27 cellular contexts compared by ENCODE assay signal in genomic region chr3:15401936-15402335, GRCh38. TPM values are rescaled to one million over a fixed set of nuclear protein-coding genes. Genes with fewer than 3 reads are reported as not detected.
DNase-seq lines count a peak whose midpoint lies in the region; ATAC-seq, FAIRE-seq and TF ChIP-seq lines count a peak whose summit lies in the region.
"Had no signal": no experiment of that assay in that cellular context is flagged by ENCODE, and none has a peak within 500 bp of the region (broad histone marks: within the 10 kb centered on the region; RNA-seq: fewer than 3 reads in every experiment).

No MANE protein-coding gene starts in this region.

- FAIRE-seq in K562 (lab: Jason Lieb, UNC), result no peak
- FAIRE-seq: A549, GM18507, H1 had no signal

- H2AFZ ChIP-seq in MM.1S (ENCODE audit: low read length) (peak overlapping the region; percentile 62), K562 (ENCODE audit: low read depth, low read length) (peak overlapping the region; percentile 33; the same call in 1 of the 2 replicates), osteoblast (ENCODE audit: low read length) (peak overlapping the region; percentile 68)

- WGBS in K562 (ENCODE audit: insufficient coverage, low coverage, missing lambda C conversion rate), result 30% methylated on average over 4 of the region's 4 CpGs

- no peak for TF ChIP-seq POLR2A in K562 (conservative IDR thresholded peaks at IDR 0.05)

- no peaks in the 10 kb centered on the region for H3K27me3 Mint-ChIP-seq in osteocyte (ENCODE audit: unreplicated experiment)
- no peaks in the 10 kb centered on the region for H3K27me3 Mint-ChIP-seq in naive thymus-derived CD8-positive, alpha-beta T cell
- peaks cover 5% of the 10 kb centered on the region for H3K27me3 Mint-ChIP-seq in HFFc6 (ENCODE audit: insufficient read depth)
- H3K27me3 Mint-ChIP-seq: CD8-positive, alpha-beta memory T cell had no signal

- CTCF ChIA-PET in K562 (lab: Yijun Ruan, JAX; ENCODE audit: low intra/inter-chr PET ratio), result interaction anchor here (0.7 kb wide), 1 partner anchor 18 kb away, joined by 6 read pairs; no protein-coding TSS in a partner anchor

- H3K9me3 ChIP-seq in MM.1S (replicated peaks; ENCODE audit: insufficient read depth, low read length), result no peaks in the 10 kb centered on the region
- 0 out of 2 replicates have a peak, but pooled peaks cover 3% of the 10 kb centered on the region for H3K9me3 ChIP-seq in K562 (replicated peaks; ENCODE audit: control insufficient read depth, insufficient read depth, low read depth, low read length)
- no peaks in the 10 kb centered on the region for H3K9me3 ChIP-seq in osteoblast (ENCODE audit: low read depth, low read length)
- H3K9me3 ChIP-seq: A549, BE2C had no signal

- H3F3A ChIP-seq in MM.1S (ENCODE audit: insufficient read depth, low read length), result no peaks in the 10 kb centered on the region

- ATAC-seq in K562, result no peak
- no peak for ATAC-seq in naive thymus-derived CD8-positive, alpha-beta T cell
- no peak for ATAC-seq in GM19035 (IDR thresholded peaks at IDR 0.05; ENCODE audit: unreplicated experiment)
- ATAC-seq: A549, HCT116, PC-3, SK-N-SH treated with all-trans-retinoic acid at 6 μM for 48 hours had no signal

- DNase-seq in MM.1S, result no peak
- DNase-seq in K562 (ENCODE audit: extremely low read depth in 1 of 4, low spot score in 3 of 4), result no peak
- DNase-seq in osteoblast (ENCODE audit: insufficient read length, low spot score, missing footprints), result no peak
- no peak for DNase-seq in osteocyte (ENCODE audit: extremely low spot score, unreplicated experiment)
- DNase-seq in naive thymus-derived CD8-positive, alpha-beta T cell, result no peak
- DNase-seq in HFFc6, result no peak
- DNase-seq: BE2C; CD8-positive, alpha-beta memory T cell; DMS153; DND-41; Karpas-422; NCI-H1092 treated with DMSO at 0.1 percent for 48 hours; NCI-H1436; NCI-H187 treated with DMSO at 0.1 percent for 48 hours; NCI-H2171 treated with DMSO at 0.1 percent for 48 hours; NCI-H345; NCI-H510A treated with DMSO at 0.1 percent for 48 hours; NCI-H774; PC-3 had no signal

- H3K4me3 ChIP-seq in MM.1S (ENCODE audit: low read length) (peak overlapping the region; percentile 40; the same call in 1 of the 2 replicates), K562 (no peak overlapping the region), osteoblast (ENCODE audit: insufficient read depth, low read length) (peak overlapping the region; percentile 53)
- H3K4me3 ChIP-seq: A549 had no signal

- no peaks in the 10 kb centered on the region for H3K9me2 ChIP-seq in MM.1S (replicated peaks; ENCODE audit: insufficient read depth, low read length)

- H3K79me2 ChIP-seq in MM.1S (ENCODE audit: low read length) (no peaks in the 10 kb centered on the region), K562 (ENCODE audit: control insufficient read depth, insufficient read depth, low read length) (no peaks in the 10 kb centered on the region), osteoblast (ENCODE audit: insufficient read depth, low read length) (no peaks in the 10 kb centered on the region)

- BruUV-seq in K562 (replicated peaks; lab: Mats Ljungman, UMichigan), result no TSS peak

- H3K27ac Mint-ChIP-seq in osteocyte (ENCODE audit: unreplicated experiment) (no peak overlapping the region), HFFc6 (no peak overlapping the region)
- H3K27ac Mint-ChIP-seq in naive thymus-derived CD8-positive, alpha-beta T cell, result no peak overlapping the region

- H3K9me3 Mint-ChIP-seq in osteocyte (ENCODE audit: unreplicated experiment) (peaks cover 5% of the 10 kb centered on the region), HFFc6 (no peaks in the 10 kb centered on the region)
- no peaks in the 10 kb centered on the region for H3K9me3 Mint-ChIP-seq in naive thymus-derived CD8-positive, alpha-beta T cell
- H3K9me3 Mint-ChIP-seq: CD8-positive, alpha-beta memory T cell had no signal

- intact Hi-C loops in K562 (cut with micrococcal nuclease), result loop anchor here (5.0 kb wide), 1 partner anchor 155 kb away; no protein-coding TSS in a partner anchor

- H3K9me1 ChIP-seq in K562 (ENCODE audit: control insufficient read depth, insufficient read depth, low read length), result no peaks in the 10 kb centered on the region

- in situ Hi-C loops in K562 (cut with MboI), result no loop called here

- H3K27ac ChIP-seq in MM.1S (ENCODE audit: low read length) (no peak overlapping the region), K562 (ENCODE audit: extremely low read depth, low read depth, low read length) (no peak overlapping the region), osteoblast (ENCODE audit: low read depth, low read length) (no peak overlapping the region)
- H3K27ac ChIP-seq: A549, HL-60 had no signal

- peaks cover 2% of the 10 kb centered on the region for H3K36me3 Mint-ChIP-seq in osteocyte (ENCODE audit: unreplicated experiment)
- H3K36me3 Mint-ChIP-seq in naive thymus-derived CD8-positive, alpha-beta T cell, result peaks cover 0 to 3% (median 0%) of the 10 kb centered on the region in 3 donors
- no peaks in the 10 kb centered on the region for H3K36me3 Mint-ChIP-seq in HFFc6 (ENCODE audit: low read depth)

- no peak for TF ChIP-seq EP300 in K562 (IDR thresholded peaks at IDR 0.05; ENCODE audit: low read length)

- H3K4me1 Mint-ChIP-seq in osteocyte (ENCODE audit: unreplicated experiment) (no peaks in the 10 kb centered on the region), HFFc6 (ENCODE audit: low read depth) (no peaks in the 10 kb centered on the region)
- H3K4me1 Mint-ChIP-seq in naive thymus-derived CD8-positive, alpha-beta T cell, result peaks cover 13 to 37% (median 15%) of the 10 kb centered on the region in 4 donors

- TF ChIP-seq CTCF in MM.1S (IDR thresholded peaks at IDR 0.05; ENCODE audit: low read length) (no peak), K562 (IDR thresholded peaks at IDR 0.05 in 2 of 3, conservative IDR thresholded peaks at IDR 0.05 in 1 of 3; ENCODE audit: insufficient read depth in 2 of 3, low read depth in 1 of 3, low read length in 3 of 3) (no peak), osteoblast (IDR thresholded peaks at IDR 0.05; ENCODE audit: extremely low read depth, low read depth, low read length) (no peak), osteocyte (IDR thresholded peaks at IDR 0.05) (no peak), HFFc6 (IDR thresholded peaks at IDR 0.05) (no peak)

- H3K4me1 ChIP-seq in MM.1S (ENCODE audit: low read length) (no peaks in the 10 kb centered on the region; the same call in 1 of the 2 replicates), K562 (replicated peaks in 1 of 2; ENCODE audit: control insufficient read depth in 2 of 2, insufficient read depth in 2 of 2, low read length in 2 of 2) (no peaks in the 10 kb centered on the region), osteoblast (ENCODE audit: insufficient read depth, low read length) (no peaks in the 10 kb centered on the region)
- H3K4me1 ChIP-seq: A549, BE2C had no signal

- H3K27me3 ChIP-seq in MM.1S (replicated peaks; ENCODE audit: insufficient read depth, low read length), result no peaks in the 10 kb centered on the region
- no peaks in the 10 kb centered on the region for H3K27me3 ChIP-seq in K562 (ENCODE audit: control insufficient read depth in 2 of 2, insufficient read depth in 2 of 2, low read length in 2 of 2)
- H3K27me3 ChIP-seq in osteoblast (ENCODE audit: insufficient read depth, low read length), result no peaks in the 10 kb centered on the region
- H3K27me3 ChIP-seq: BE2C had no signal

- no peaks in the 10 kb centered on the region for H3K36me3 ChIP-seq in MM.1S (replicated peaks; ENCODE audit: insufficient read depth, low read length)
- H3K36me3 ChIP-seq in K562 (ENCODE audit: control insufficient read depth, insufficient read depth, low read length), result no peaks in the 10 kb centered on the region
- no peaks in the 10 kb centered on the region for H3K36me3 ChIP-seq in osteoblast (ENCODE audit: insufficient read depth, low read length)
- H3K36me3 ChIP-seq: BE2C had no signal

- H3K4me3 Mint-ChIP-seq in osteocyte (ENCODE audit: unreplicated experiment), result no peak overlapping the region
- no peak overlapping the region for H3K4me3 Mint-ChIP-seq in naive thymus-derived CD8-positive, alpha-beta T cell
- H3K4me3 Mint-ChIP-seq in HFFc6, result no peak overlapping the region; the same call in 1 of the 2 replicates
- H3K4me3 Mint-ChIP-seq: CD14-positive monocyte had no signal

- no peak for TF ChIP-seq RAD21 in K562 (CRISPR knock-in tag; conservative IDR thresholded peaks at IDR 0.05 in 1 of 2, IDR thresholded peaks at IDR 0.05 in 1 of 2)

- no peaks in the 10 kb centered on the region for H4K20me1 ChIP-seq in MM.1S (ENCODE audit: insufficient read depth, low read length)
- H4K20me1 ChIP-seq in K562 (replicated peaks; ENCODE audit: control insufficient read depth, insufficient read depth, low read length), result no peaks in the 10 kb centered on the region
- H4K20me1 ChIP-seq in osteoblast (ENCODE audit: insufficient read depth, low read length), result no peaks in the 10 kb centered on the region

- H3K4me2 ChIP-seq in MM.1S (ENCODE audit: low read depth, low read length) (peak overlapping the region; percentile 36), K562 (ENCODE audit: insufficient read depth, low read length) (no peak overlapping the region), osteoblast (ENCODE audit: insufficient read depth, low read length) (peak overlapping the region; percentile 64)
- H3K4me2 ChIP-seq: A549 had no signal

- H3K9ac ChIP-seq in MM.1S (ENCODE audit: low read length) (peak overlapping the region; percentile 28; the same call in 1 of the 2 replicates), K562 (ENCODE audit: insufficient read depth in 1 of 2, low read depth in 2 of 2, low read length in 2 of 2) (no peak overlapping the region)

- POLR2A ChIA-PET in K562 (lab: Yijun Ruan, JAX), result interaction anchor here (0.6 kb wide), 1 partner anchor 478 kb away, joined by 3 read pairs; no protein-coding TSS in a partner anchor
- POLR2A ChIA-PET in naive thymus-derived CD8-positive, alpha-beta T cell (lab: Charles Lee), result interaction anchor here (0.7 kb wide), 1 partner anchor 166 kb away, joined by 4 read pairs; no protein-coding TSS in a partner anchor

RNA-seq across cellular contexts. Expression of gene METTL6, which starts 25.4 kb away (rescaled TPM):
- 16.8 and 19.9 TPM in 2 replicates for total RNA-seq in K562 (2011; cell fraction: chromatin; rRNA removed; ENCODE audit: low replicate concordance)
- total RNA-seq in K562 (2011; cell fraction: nucleolus; rRNA removed), result 13.3 and 14.7 TPM in 2 replicates
- total RNA-seq in K562 (2011; cell fraction: nucleoplasm; rRNA removed), result 20.2 and 22.2 TPM in 2 replicates
- 18.8 and 20.9 TPM in 2 replicates for total RNA-seq in K562 (2014; rRNA removed)
- 32.8 and 38.7 TPM in 2 replicates for total RNA-seq in K562 (2014; rRNA removed; fragmentation: Illumina TruSeq; extraction: Trizol)
- 32.2 and 33.9 TPM in 2 replicates for total RNA-seq in K562 (2015; rRNA removed; fragmentation: Illumina TruSeq; extraction: Trizol)
- 19.9 and 21.6 TPM in 2 replicates for total RNA-seq in K562 (2021)
- polyA plus RNA-seq in K562 (2011; rRNA removed), result 24.9 and 28.3 TPM in 2 replicates
- 19.2 and 21.8 TPM in 2 replicates for polyA plus RNA-seq in K562 (2011; cell fraction: cytosol; rRNA removed)
- 9.8 and 10.3 TPM in 2 replicates for polyA plus RNA-seq in K562 (2011; cell fraction: nucleus; rRNA removed)
- polyA plus RNA-seq in K562 (2012), result 20.3 and 21.8 TPM in 2 replicates
- 26.8 and 34.5 TPM in 2 replicates for polyA plus RNA-seq in K562 (2014; fragmentation: Illumina TruSeq; extraction: Trizol)
- polyA plus RNA-seq in K562 (2014; fragmentation: Nextera tagmentation; extraction: Ambion mirVana), result 10 to 100 TPM; 44.1 to 61.5 TPM
- 23.5 and 39.6 TPM in 2 replicates for polyA plus RNA-seq in K562 (2014; rRNA removed)
- polyA minus RNA-seq in K562 (2011; rRNA and poly(A)+ RNA removed), result 30.4 and 36.7 TPM in 2 replicates
- polyA minus RNA-seq in K562 (2011; cell fraction: cytosol; rRNA and poly(A)+ RNA removed), result 9.5 and 10.0 TPM in 2 replicates
- 9.7 and 11.9 TPM in 2 replicates for polyA minus RNA-seq in K562 (2011; cell fraction: nucleus; rRNA and poly(A)+ RNA removed)
- total RNA-seq in osteoblast, result 33.0 and 36.6 TPM in 2 replicates
- 20.5 and 23.9 TPM in 2 replicates for total RNA-seq in osteocyte
- total RNA-seq in naive thymus-derived CD8-positive, alpha-beta T cell, result 10 to 100 TPM; 15.6 to 16.9 TPM
- polyA plus RNA-seq in naive thymus-derived CD8-positive, alpha-beta T cell, result 10 to 100 TPM; 14.8 to 22.2 (median 18.3) TPM
- total RNA-seq in HFFc6 (2021; fragmentation: NEBNext Ultra II Directional; extraction: Animal tissue kit (Norgen Biotek cat#: 25700)), result 10 to 100 TPM; 17.9 to 21.3 (median 19.8) TPM

RNA-seq across cellular contexts. Expression of gene EAF1, which starts 25.5 kb away (rescaled TPM):
- 7.2 and 11.4 TPM in 2 replicates for total RNA-seq in K562 (2011; cell fraction: chromatin; rRNA removed; ENCODE audit: low replicate concordance)
- 5.0 and 7.5 TPM in 2 replicates for total RNA-seq in K562 (2011; cell fraction: nucleolus; rRNA removed)
- 10.2 and 14.3 TPM in 2 replicates for total RNA-seq in K562 (2011; cell fraction: nucleoplasm; rRNA removed)
- total RNA-seq in K562 (2014; rRNA removed), result 26.8 and 32.4 TPM in 2 replicates
- 21.6 and 22.8 TPM in 2 replicates for total RNA-seq in K562 (2014; rRNA removed; fragmentation: Illumina TruSeq; extraction: Trizol)
- 20.8 and 22.7 TPM in 2 replicates for total RNA-seq in K562 (2015; rRNA removed; fragmentation: Illumina TruSeq; extraction: Trizol)
- total RNA-seq in K562 (2021), result 20.4 and 21.9 TPM in 2 replicates
- polyA plus RNA-seq in K562 (2011; rRNA removed), result 16.8 and 19.5 TPM in 2 replicates
- 18.2 and 19.9 TPM in 2 replicates for polyA plus RNA-seq in K562 (2011; cell fraction: cytosol; rRNA removed)
- 9.4 and 10.7 TPM in 2 replicates for polyA plus RNA-seq in K562 (2011; cell fraction: nucleus; rRNA removed)
- 16.7 and 18.2 TPM in 2 replicates for polyA plus RNA-seq in K562 (2012)
- polyA plus RNA-seq in K562 (2014; fragmentation: Illumina TruSeq; extraction: Trizol), result 20.7 and 22.6 TPM in 2 replicates
- polyA plus RNA-seq in K562 (2014; fragmentation: Nextera tagmentation; extraction: Ambion mirVana), result 10 to 100 TPM in 1 of 2 experiments, 1 to 10 TPM in 1; 7.0 to 10.9 TPM
- 19.0 and 22.0 TPM in 2 replicates for polyA plus RNA-seq in K562 (2014; rRNA removed)
- 27.8 and 31.9 TPM in 2 replicates for polyA minus RNA-seq in K562 (2011; rRNA and poly(A)+ RNA removed)
- 19.7 and 21.1 TPM in 2 replicates for polyA minus RNA-seq in K562 (2011; cell fraction: cytosol; rRNA and poly(A)+ RNA removed)
- 8.9 and 10.6 TPM in 2 replicates for polyA minus RNA-seq in K562 (2011; cell fraction: nucleus; rRNA and poly(A)+ RNA removed)
- total RNA-seq in osteoblast, result 22.7 and 29.0 TPM in 2 replicates
- 16.0 and 17.8 TPM in 2 replicates for total RNA-seq in osteocyte
- 10 to 100 TPM; 15.8 to 17.5 TPM for total RNA-seq in naive thymus-derived CD8-positive, alpha-beta T cell
- 1 to 10 TPM; 4.6 to 7.7 (median 5.2) TPM for polyA plus RNA-seq in naive thymus-derived CD8-positive, alpha-beta T cell
- 10 to 100 TPM; 13.9 to 17.2 (median 15.8) TPM for total RNA-seq in HFFc6 (2021; fragmentation: NEBNext Ultra II Directional; extraction: Animal tissue kit (Norgen Biotek cat#: 25700))
